17 cellular contexts compared by ENCODE assay signal in genomic region chr18:78293940-78294401, GRCh38.
DNase-seq lines count a peak whose midpoint lies in the region; ATAC-seq, FAIRE-seq and TF ChIP-seq lines count a peak whose summit lies in the region.
"Had no signal": no experiment of that assay in that cellular context is flagged by ENCODE, and none has a peak within 500 bp of the region (broad histone marks: within the 10 kb centered on the region; RNA-seq: fewer than 3 reads in every experiment).

No MANE protein-coding gene starts in this region.

- no TSS peak for BruUV-seq in OCI-LY7 (replicated peaks; lab: Mats Ljungman, UMichigan)

- ATAC-seq in gastroesophageal sphincter, result no peak
- ATAC-seq: activated CD4-positive, alpha-beta T cell treated with anti-CD3 and anti-CD28 coated beads for 36 hours; Panc1; stimulated activated naive B cell treated with anti-CD40 and anti-IgM and Interleukin-4, amounts not matched to agents 10 μg/mL and 1 μg/mL and 100 μg/mL, for 72 hours had no signal

- intact Hi-C loops in activated CD4-positive, alpha-beta T cell treated with anti-CD3 and anti-CD28 coated beads, Interleukin-2, amount 10 ng/mL, durations not matched to agents 24 days and 14 days (cut with micrococcal nuclease), result no loop called here
- intact Hi-C loops in OCI-LY7 (cut with micrococcal nuclease; ENCODE audit: unreplicated experiment), result no loop called here

- H3K36me3 Mint-ChIP-seq in activated CD4-positive, alpha-beta T cell treated with anti-CD3 and anti-CD28 coated beads, Interleukin-2, amount 10 ng/mL, durations not matched to agents 24 days and 14 days (ENCODE audit: low read depth), result no peaks in the 10 kb centered on the region
- no peaks in the 10 kb centered on the region for H3K36me3 Mint-ChIP-seq in mesothelial cell of epicardium
- H3K36me3 Mint-ChIP-seq: CD8-positive, alpha-beta memory T cell; immature natural killer cell; stimulated activated naive B cell treated with anti-CD40 and anti-IgM and Interleukin-4, amounts not matched to agents 10 μg/mL and 1 μg/mL and 100 μg/mL, for 72 hours had no signal

- peaks cover 38% of the 10 kb centered on the region for H3K27me3 ChIP-seq in gastroesophageal sphincter

- H2AFZ ChIP-seq in OCI-LY7 (ENCODE audit: low read length), result no peak overlapping the region

- H3K9me2 ChIP-seq in OCI-LY7 (ENCODE audit: insufficient read depth, low read length), result no peaks in the 10 kb centered on the region

- H3K9me3 ChIP-seq in gastroesophageal sphincter, result no peaks in the 10 kb centered on the region
- H3K9me3 ChIP-seq in OCI-LY7 (ENCODE audit: low read length), result no peaks in the 10 kb centered on the region

- no peak overlapping the region for H3K4me3 Mint-ChIP-seq in activated CD4-positive, alpha-beta T cell treated with anti-CD3 and anti-CD28 coated beads, Interleukin-2, amount 10 ng/mL, durations not matched to agents 24 days and 14 days
- H3K4me3 Mint-ChIP-seq in mesothelial cell of epicardium, result peak overlapping the region; percentile 42
- H3K4me3 Mint-ChIP-seq: activated CD4-positive, alpha-beta T cell treated with anti-CD3 and anti-CD28 coated beads for 36 hours; CD8-positive, alpha-beta memory T cell; immature natural killer cell; stimulated activated naive B cell treated with anti-CD40 and anti-IgM and Interleukin-4, amounts not matched to agents 10 μg/mL and 1 μg/mL and 100 μg/mL, for 72 hours had no signal

- H3K4me2 ChIP-seq in OCI-LY7 (ENCODE audit: low read length), result no peak overlapping the region

- no peaks in the 10 kb centered on the region for H3K27me3 Mint-ChIP-seq in activated CD4-positive, alpha-beta T cell treated with anti-CD3 and anti-CD28 coated beads, Interleukin-2, amount 10 ng/mL, durations not matched to agents 24 days and 14 days
- peaks cover 68% of the 10 kb centered on the region for H3K27me3 Mint-ChIP-seq in mesothelial cell of epicardium (ENCODE audit: low read depth)
- H3K27me3 Mint-ChIP-seq: activated CD4-positive, alpha-beta T cell treated with anti-CD3 and anti-CD28 coated beads for 36 hours; CD8-positive, alpha-beta memory T cell; stimulated activated naive B cell treated with anti-CD40 and anti-IgM and Interleukin-4, amounts not matched to agents 10 μg/mL and 1 μg/mL and 100 μg/mL, for 72 hours had no signal

- TF ChIP-seq CTCF in gastroesophageal sphincter (IDR thresholded peaks at IDR 0.05) (no peak), mesothelial cell of epicardium (IDR thresholded peaks at IDR 0.05; ENCODE audit: unreplicated experiment) (no peak), OCI-LY7 (conservative IDR thresholded peaks at IDR 0.05; ENCODE audit: low read length) (no peak)

- no peak overlapping the region for H3K27ac Mint-ChIP-seq in activated CD4-positive, alpha-beta T cell treated with anti-CD3 and anti-CD28 coated beads, Interleukin-2, amount 10 ng/mL, durations not matched to agents 24 days and 14 days
- no peak overlapping the region for H3K27ac Mint-ChIP-seq in mesothelial cell of epicardium
- H3K27ac Mint-ChIP-seq: activated CD4-positive, alpha-beta T cell treated with anti-CD3 and anti-CD28 coated beads for 36 hours; CD8-positive, alpha-beta memory T cell; immature natural killer cell; stimulated activated naive B cell treated with anti-CD40 and anti-IgM and Interleukin-4, amounts not matched to agents 10 μg/mL and 1 μg/mL and 100 μg/mL, for 72 hours had no signal

- peak; percentile 6 for DNase-seq in activated CD4-positive, alpha-beta T cell treated with anti-CD3 and anti-CD28 coated beads, Interleukin-2, amount 10 ng/mL, durations not matched to agents 24 days and 14 days
- DNase-seq in activated CD4-positive, alpha-beta T cell treated with anti-CD3 and anti-CD28 coated beads for 48 hours, result no peak
- DNase-seq in mesothelial cell of epicardium (ENCODE audit: low spot score in 2 of 2, unreplicated experiment in 2 of 2) (no peak), urothelium cell line (ENCODE audit: low spot score) (peak; percentile 58), hepatic stellate cell (ENCODE audit: low spot score) (no peak), OCI-LY7 (ENCODE audit: low spot score) (no peak)
- no peak for DNase-seq in activated naive CD4-positive, alpha-beta T cell (lab: John Stamatoyannopoulos, UW)
- DNase-seq: activated CD4-positive, alpha-beta T cell treated with anti-CD3 and anti-CD28 coated beads for 36 hours; activated T-cell treated with anti-CD3 and anti-CD28 coated beads, Interleukin-2, amount 50 U/mL, for 48 hours; CD8-positive, alpha-beta memory T cell; erythroblast; immature natural killer cell; NCI-H1048; stimulated activated naive B cell treated with anti-CD40 and anti-IgM and Interleukin-4, amounts not matched to agents 10 μg/mL and 1 μg/mL and 100 μg/mL, for 72 hours had no signal

- POLR2A ChIA-PET in OCI-LY7 (lab: Charles Lee), result no interaction called here

- TF ChIP-seq EP300 in gastroesophageal sphincter (IDR thresholded peaks at IDR 0.05), result no peak

- no peaks in the 10 kb centered on the region for H4K20me1 ChIP-seq in OCI-LY7 (ENCODE audit: insufficient read depth, low read length)

- TF ChIP-seq POLR2A in gastroesophageal sphincter (IDR thresholded peaks at IDR 0.05), result no peak

- H3K4me1 ChIP-seq in gastroesophageal sphincter (no peaks in the 10 kb centered on the region), OCI-LY7 (ENCODE audit: insufficient read depth, low read length, poor library complexity, severe bottlenecking) (no peaks in the 10 kb centered on the region)

- H3K36me3 ChIP-seq in gastroesophageal sphincter, result no peaks in the 10 kb centered on the region
- H3K36me3 ChIP-seq in OCI-LY7 (ENCODE audit: insufficient read depth, low read length), result no peaks in the 10 kb centered on the region

- CTCF ChIA-PET in OCI-LY7 (lab: Charles Lee; ENCODE audit: unreplicated experiment), result no interaction called here

- peak; percentile 68 for FAIRE-seq in urothelium cell line (lab: Jason Lieb, UNC)
- FAIRE-seq: HTR-8/SVneo had no signal

- H3K79me2 ChIP-seq in OCI-LY7 (ENCODE audit: insufficient read depth, low read depth, low read length), result no peaks in the 10 kb centered on the region

- no peaks in the 10 kb centered on the region for H3K9me3 Mint-ChIP-seq in activated CD4-positive, alpha-beta T cell treated with anti-CD3 and anti-CD28 coated beads, Interleukin-2, amount 10 ng/mL, durations not matched to agents 24 days and 14 days
- no peaks in the 10 kb centered on the region for H3K9me3 Mint-ChIP-seq in mesothelial cell of epicardium
- H3K9me3 Mint-ChIP-seq: immature natural killer cell had no signal

- peak overlapping the region in 3 of 4 donors; percentile 31 to 60 (median 44) for H3K27ac ChIP-seq in gastroesophageal sphincter
- no peak overlapping the region for H3K27ac ChIP-seq in OCI-LY7 (ENCODE audit: low read depth, low read length, poor library complexity, severe bottlenecking)

- H3K4me1 Mint-ChIP-seq in activated CD4-positive, alpha-beta T cell treated with anti-CD3 and anti-CD28 coated beads, Interleukin-2, amount 10 ng/mL, durations not matched to agents 24 days and 14 days, result no peaks in the 10 kb centered on the region
- peaks cover 16% of the 10 kb centered on the region for H3K4me1 Mint-ChIP-seq in mesothelial cell of epicardium
- H3K4me1 Mint-ChIP-seq: activated CD4-positive, alpha-beta T cell treated with anti-CD3 and anti-CD28 coated beads for 36 hours; CD8-positive, alpha-beta memory T cell; immature natural killer cell; stimulated activated naive B cell treated with anti-CD40 and anti-IgM and Interleukin-4, amounts not matched to agents 10 μg/mL and 1 μg/mL and 100 μg/mL, for 72 hours had no signal

- WGBS in gastroesophageal sphincter (ENCODE audit: low coverage in 1 of 2), 2 donors, result 19 to 22% methylated on average over 10 to 12 of the region's 12 CpGs

- peak overlapping the region in 1 of 2 donors; percentile 17 for H3K4me3 ChIP-seq in gastroesophageal sphincter
- H3K4me3 ChIP-seq in OCI-LY7 (ENCODE audit: low read depth, low read length, poor library complexity, severe bottlenecking), result no peak overlapping the region

Comparison
In these comparisons a context has a peak if more than half of its experiments do, and no peak if none do; other contexts are left out.
1. DNase-seq: peak in activated CD4-positive, alpha-beta T cell treated with anti-CD3 and anti-CD28 coated beads, Interleukin-2, amount 10 ng/mL, durations not matched to agents 24 days and 14 days (single experiment) and urothelium cell line (single experiment); none in activated CD4-positive, alpha-beta T cell treated with anti-CD3 and anti-CD28 coated beads for 48 hours (single experiment), mesothelial cell of epicardium (0 of 2), activated naive CD4-positive, alpha-beta T cell (0 of 4), hepatic stellate cell (single experiment) and OCI-LY7 (single experiment).